1 cellular context compared by ENCODE assay signal in the genomic region with DNA sequence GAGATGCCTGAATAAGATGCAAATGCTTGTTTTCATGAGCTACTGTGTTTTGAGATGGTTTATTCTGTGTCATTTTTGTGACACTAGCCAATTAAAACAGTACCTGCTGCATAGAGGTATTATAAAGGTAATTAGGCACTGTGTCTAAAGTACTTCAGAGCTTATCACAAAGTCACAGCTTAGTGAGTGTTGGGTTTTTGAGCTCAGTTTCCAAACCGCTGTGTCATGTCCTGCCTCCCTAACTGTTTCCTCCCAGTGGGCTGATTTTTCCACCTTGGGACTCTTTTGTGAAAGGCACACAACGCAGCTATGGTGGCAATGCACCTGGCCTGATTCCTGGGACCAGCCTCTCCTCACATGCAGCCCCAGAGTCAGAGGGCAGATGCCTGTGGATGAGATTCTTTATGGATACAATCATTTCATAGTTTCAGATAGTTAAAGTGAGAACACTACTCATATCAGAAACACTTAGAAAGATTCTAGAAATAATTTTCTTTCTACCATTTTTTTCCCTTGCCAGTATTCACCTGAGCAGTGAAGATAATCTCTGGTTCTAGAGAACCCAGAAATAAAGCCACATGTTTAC.
TF ChIP-seq lines count a peak whose summit lies in the region.

No MANE protein-coding gene starts in this region.

TF ChIP-seq in K562, 482 proteins besides CTCF, POLR2A, EP300 and RAD21 (continued from another document):
- 0 out of 2 replicates have a peak, but pooled peaks have one; percentile 48 for TF ChIP-seq ZEB2 (IDR thresholded peaks at IDR 0.05)
- TF ChIP-seq REST (CRISPR knock-in tag; IDR thresholded peaks at IDR 0.05; ENCODE audit: low read depth) = no peak
- TF ChIP-seq MAFF (IDR thresholded peaks at IDR 0.05; ENCODE audit: low read length) = peak; percentile 61
- TF ChIP-seq HNRNPLL (IDR thresholded peaks at IDR 0.05; ENCODE audit: low read depth, low read length, poor library complexity, severe bottlenecking) = peak; percentile 46
- peak; percentile 34; the same call in 1 of the 2 replicates for TF ChIP-seq TCF3 (CRISPR knock-in tag; IDR thresholded peaks at IDR 0.05)
- TF ChIP-seq MAFK (IDR thresholded peaks at IDR 0.05; ENCODE audit: low read length) = peak; percentile 45; the same call in 1 of the 2 replicates
- peak; percentile 63; the same call in 1 of the 2 replicates for TF ChIP-seq C11orf30 (IDR thresholded peaks at IDR 0.05; ENCODE audit: low read depth)
- TF ChIP-seq, protein P1, sequence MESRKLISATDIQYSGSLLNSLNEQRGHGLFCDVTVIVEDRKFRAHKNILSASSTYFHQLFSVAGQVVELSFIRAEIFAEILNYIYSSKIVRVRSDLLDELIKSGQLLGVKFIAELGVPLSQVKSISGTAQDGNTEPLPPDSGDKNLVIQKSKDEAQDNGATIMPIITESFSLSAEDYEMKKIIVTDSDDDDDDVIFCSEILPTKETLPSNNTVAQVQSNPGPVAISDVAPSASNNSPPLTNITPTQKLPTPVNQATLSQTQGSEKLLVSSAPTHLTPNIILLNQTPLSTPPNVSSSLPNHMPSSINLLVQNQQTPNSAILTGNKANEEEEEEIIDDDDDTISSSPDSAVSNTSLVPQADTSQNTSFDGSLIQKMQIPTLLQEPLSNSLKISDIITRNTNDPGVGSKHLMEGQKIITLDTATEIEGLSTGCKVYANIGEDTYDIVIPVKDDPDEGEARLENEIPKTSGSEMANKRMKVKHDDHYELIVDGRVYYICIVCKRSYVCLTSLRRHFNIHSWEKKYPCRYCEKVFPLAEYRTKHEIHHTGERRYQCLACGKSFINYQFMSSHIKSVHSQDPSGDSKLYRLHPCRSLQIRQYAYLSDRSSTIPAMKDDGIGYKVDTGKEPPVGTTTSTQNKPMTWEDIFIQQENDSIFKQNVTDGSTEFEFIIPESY (CRISPR knock-in tag; IDR thresholded peaks at IDR 0.05) = no peak
- peak; percentile 9; the same call in 1 of the 2 replicates for TF ChIP-seq STAT5A (IDR thresholded peaks at IDR 0.05; ENCODE audit: borderline replicate concordance, low read length)
- peak; percentile 73 for TF ChIP-seq MAFG (tag; conservative IDR thresholded peaks at IDR 0.05)
- peak; percentile 69 for TF ChIP-seq ARID1B (IDR thresholded peaks at IDR 0.05)
- TF ChIP-seq, protein P2, sequence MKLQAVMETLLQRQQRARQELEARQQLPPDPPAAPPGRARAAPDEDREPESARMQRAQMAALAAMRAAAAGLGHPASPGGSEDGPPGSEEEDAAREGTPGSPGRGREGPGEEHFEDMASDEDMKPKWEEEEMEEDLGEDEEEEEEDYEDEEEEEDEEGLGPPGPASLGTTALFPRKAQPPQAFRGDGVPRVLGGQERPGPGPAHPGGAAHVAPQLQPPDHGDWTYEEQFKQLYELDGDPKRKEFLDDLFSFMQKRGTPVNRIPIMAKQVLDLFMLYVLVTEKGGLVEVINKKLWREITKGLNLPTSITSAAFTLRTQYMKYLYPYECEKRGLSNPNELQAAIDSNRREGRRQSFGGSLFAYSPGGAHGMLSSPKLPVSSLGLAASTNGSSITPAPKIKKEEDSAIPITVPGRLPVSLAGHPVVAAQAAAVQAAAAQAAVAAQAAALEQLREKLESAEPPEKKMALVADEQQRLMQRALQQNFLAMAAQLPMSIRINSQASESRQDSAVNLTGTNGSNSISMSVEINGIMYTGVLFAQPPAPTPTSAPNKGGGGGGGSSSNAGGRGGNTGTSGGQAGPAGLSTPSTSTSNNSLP (IDR thresholded peaks at IDR 0.05; ENCODE audit: borderline replicate concordance, low read depth, low read length) = 0 out of 2 replicates have a peak, but pooled peaks have one; percentile 58
TF ChIP-seq in K562: peak in this region for 18.
